Comparison of ENCODE assay signal across 16 cellular contexts in the genomic region with DNA sequence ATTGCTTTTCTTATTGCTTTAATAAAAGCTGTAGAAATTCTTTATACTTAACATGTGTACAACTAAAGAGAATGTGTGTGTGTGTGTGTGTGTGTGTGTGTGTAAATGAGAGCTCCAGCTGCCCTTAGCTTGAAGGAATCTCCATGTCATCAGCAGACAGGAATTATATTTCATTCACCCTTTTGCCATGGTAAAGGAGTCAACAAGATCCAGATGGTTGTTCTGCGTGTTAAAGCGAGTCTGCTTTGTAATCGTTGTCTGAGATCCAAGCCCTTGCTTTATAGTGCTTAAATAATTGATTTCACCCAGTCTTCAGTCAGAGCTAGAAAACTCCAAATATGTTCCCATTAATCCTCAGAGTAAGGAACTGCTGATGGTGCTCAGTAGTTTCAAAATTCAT.
DNase-seq lines count a peak whose midpoint lies in the region; ATAC-seq and TF ChIP-seq lines count a peak whose summit lies in the region.
"Had no signal": no experiment of that assay in that cellular context is flagged by ENCODE, and none has a peak within 500 bp of the region (broad histone marks: within the 10 kb centered on the region; RNA-seq: fewer than 3 reads in every experiment).

No MANE protein-coding gene starts in this region.

- ATAC-seq in GM18520 (IDR thresholded peaks at IDR 0.05; ENCODE audit: unreplicated experiment): no peak
- ATAC-seq: activated CD8-positive, alpha-beta T cell treated with anti-CD3 and anti-CD28 coated beads, Interleukin-2, amount 10 ng/mL, durations not matched to agents 7 days and 5 days; upper lobe of right lung had no signal

- TF ChIP-seq CTCF in fibroblast of villous mesenchyme (IDR thresholded peaks at IDR 0.05; ENCODE audit: insufficient read depth, low read depth, low read length): no peak

- H3K4me3 ChIP-seq in SK-N-MC (peak overlapping the region; percentile 64), fibroblast of villous mesenchyme (ENCODE audit: low read depth, low read length) (no peak overlapping the region)
- H3K4me3 ChIP-seq: adrenal gland, esophagus squamous epithelium, lung, upper lobe of right lung had no signal

- no peaks in the 10 kb centered on the region for H3K36me3 ChIP-seq in SK-N-MC (ENCODE audit: insufficient read depth, low read length)
- H3K36me3 ChIP-seq: adrenal gland, esophagus squamous epithelium, upper lobe of right lung had no signal

- peak overlapping the region; percentile 52 for H3K9ac ChIP-seq in SK-N-MC (ENCODE audit: insufficient read length)

- peak overlapping the region; percentile 89 for H3K27ac ChIP-seq in SK-N-MC
- H3K27ac ChIP-seq: adrenal gland, esophagus squamous epithelium, upper lobe of right lung had no signal

- H3K9me3 ChIP-seq in SK-N-MC (ENCODE audit: low read depth, low read length): no peaks in the 10 kb centered on the region
- H3K9me3 ChIP-seq: adrenal gland, esophagus squamous epithelium, upper lobe of right lung had no signal

- DNase-seq in NCI-H2196 (lab: John Stamatoyannopoulos, UW; ENCODE audit: unreplicated experiment) (peak; percentile 4), NCI-H2196 treated with DMSO at 0.1 percent for 48 hours (lab: John Stamatoyannopoulos, UW; ENCODE audit: unreplicated experiment) (no peak), SK-N-MC (ENCODE audit: low read depth, low spot score) (peak; percentile 92), fibroblast of villous mesenchyme (ENCODE audit: low read depth) (peak; percentile 82), smooth muscle cell of the brain vasculature (ENCODE audit: low read depth, low spot score) (peak; percentile 43), NCI-H1436 treated with DMSO at 0.1 percent for 48 hours (lab: John Stamatoyannopoulos, UW) (no peak)
- no peak for DNase-seq in stimulated activated CD4-positive, alpha-beta T cell treated with anti-CD3 and anti-CD28 coated beads, Interleukin-4, amount 100 ng/mL, for 4 hours
- DNase-seq: activated CD8-positive, alpha-beta T cell treated with anti-CD3 and anti-CD28 coated beads, Interleukin-2, amount 10 ng/mL, durations not matched to agents 7 days and 5 days; adrenal gland; esophagus squamous epithelium; KBM-7; NCI-H774; T-helper 1 cell; upper lobe of right lung had no signal

Comparison
In these comparisons a context has a peak if more than half of its experiments do, and no peak if none do; other contexts are left out.
1. DNase-seq: peak in NCI-H2196 (single experiment), SK-N-MC (single experiment), fibroblast of villous mesenchyme (single experiment) and smooth muscle cell of the brain vasculature (single experiment); none in NCI-H2196 treated with DMSO at 0.1 percent for 48 hours (single experiment), stimulated activated CD4-positive, alpha-beta T cell treated with anti-CD3 and anti-CD28 coated beads, Interleukin-4, amount 100 ng/mL, for 4 hours (0 of 2) and NCI-H1436 treated with DMSO at 0.1 percent for 48 hours (single experiment).